9 cellular contexts compared by ENCODE assay signal in the genomic region with DNA sequence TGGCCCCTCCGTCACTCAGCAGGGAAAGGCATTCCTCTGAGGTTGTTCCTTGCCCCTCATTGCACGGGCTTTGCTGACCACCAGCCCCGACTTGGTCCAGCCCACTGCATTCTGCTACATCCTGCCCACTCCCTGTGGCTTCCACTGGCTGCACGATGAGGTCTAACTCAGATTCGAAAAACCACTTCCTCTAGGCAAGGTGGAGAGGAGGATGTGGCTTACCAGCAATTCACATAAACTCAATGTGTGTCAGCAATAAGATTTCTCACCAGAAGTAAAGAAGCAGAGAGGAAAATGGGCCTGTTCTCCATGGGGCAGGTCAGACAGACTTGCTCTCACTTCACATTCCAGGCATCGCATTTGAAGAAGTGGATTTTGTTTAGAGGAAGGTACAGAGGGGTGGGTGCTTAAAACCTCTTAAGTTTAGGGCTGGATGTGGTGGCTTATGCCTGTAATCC. TPM values are rescaled to one million over a fixed set of nuclear protein-coding genes. Genes with fewer than 3 reads are reported as not detected.
DNase-seq lines count a peak whose midpoint lies in the region; ATAC-seq, FAIRE-seq and TF ChIP-seq lines count a peak whose summit lies in the region.
"Had no signal": no experiment of that assay in that cellular context is flagged by ENCODE, and none has a peak within 500 bp of the region (broad histone marks: within the 10 kb centered on the region; RNA-seq: fewer than 3 reads in every experiment).

No MANE protein-coding gene starts in this region.

- FAIRE-seq in GM12892 (lab: Jason Lieb, UNC): peak; percentile 100

- TF ChIP-seq CTCF in tibial artery (IDR thresholded peaks at IDR 0.05): no peak

- TF ChIP-seq POLR2A in GM12892 (IDR thresholded peaks at IDR 0.05; ENCODE audit: low read depth, low read length): peak; percentile 50; the same call in 1 of the 2 replicates

- peaks cover 0 to 20% (median 18%) of the 10 kb centered on the region in 3 donors for H3K9me3 ChIP-seq in tibial artery

- no peak overlapping the region for H3K4me3 ChIP-seq in tibial artery

- no peak overlapping the region for H3K27ac ChIP-seq in tibial artery

- peaks cover 15 to 37% (median 19%) of the 10 kb centered on the region in 3 donors for H3K36me3 ChIP-seq in tibial artery

- H3K27me3 ChIP-seq in tibial artery: no peaks in the 10 kb centered on the region

- DNase-seq in GM12892 (ENCODE audit: insufficient read length) (peak; percentile 69), LHCN-M2 (ENCODE audit: low read depth) (peak; percentile 80), renal cortical epithelial cell (ENCODE audit: low read depth) (peak; percentile 73), mucosa of gallbladder (ENCODE audit: low spot score) (no peak), C1 segment of cervical spinal cord (lab: John Stamatoyannopoulos, UW) (no peak), tibial artery (no peak)
- DNase-seq in activated T-cell treated with anti-CD3 and anti-CD28 coated beads, Interleukin-2, amount 50 U/mL, for 1 hour: peak; percentile 56

- ATAC-seq in GM21786 (IDR thresholded peaks at IDR 0.05; ENCODE audit: unreplicated experiment): peak; percentile 65

- intact Hi-C loops in tibial artery (cut with DNase I; ENCODE audit: low total_unique reads): no loop called here

- H3K4me1 ChIP-seq in tibial artery: no peaks in the 10 kb centered on the region

RNA-seq across cellular contexts. Expression of a gene that starts 14.7 kb away (rescaled TPM):
- polyA plus RNA-seq in GM12892 (2012; ENCODE audit: missing spikeins): 1.3 TPM
- 6.5 and 8.6 TPM in 2 replicates for total RNA-seq in LHCN-M2 (2014; rRNA removed)
- 2.4 TPM for polyA plus RNA-seq in LHCN-M2 (2012)
- 3.0 and 3.6 TPM in 2 replicates for total RNA-seq in renal cortical epithelial cell
- total RNA-seq in mucosa of gallbladder: 1.6 TPM
- total RNA-seq: SK-MEL-5 had no signal

Comparison
In these comparisons a context has a peak if more than half of its experiments do, and no peak if none do; other contexts are left out.
1. DNase-seq: peak in GM12892 (single experiment), LHCN-M2 (single experiment), activated T-cell treated with anti-CD3 and anti-CD28 coated beads, Interleukin-2, amount 50 U/mL, for 1 hour (single experiment) and renal cortical epithelial cell (single experiment); none in mucosa of gallbladder (single experiment), C1 segment of cervical spinal cord (0 of 14) and tibial artery (0 of 2).